Comparison of ENCODE assay signal across 10 cellular contexts in the genomic region with DNA sequence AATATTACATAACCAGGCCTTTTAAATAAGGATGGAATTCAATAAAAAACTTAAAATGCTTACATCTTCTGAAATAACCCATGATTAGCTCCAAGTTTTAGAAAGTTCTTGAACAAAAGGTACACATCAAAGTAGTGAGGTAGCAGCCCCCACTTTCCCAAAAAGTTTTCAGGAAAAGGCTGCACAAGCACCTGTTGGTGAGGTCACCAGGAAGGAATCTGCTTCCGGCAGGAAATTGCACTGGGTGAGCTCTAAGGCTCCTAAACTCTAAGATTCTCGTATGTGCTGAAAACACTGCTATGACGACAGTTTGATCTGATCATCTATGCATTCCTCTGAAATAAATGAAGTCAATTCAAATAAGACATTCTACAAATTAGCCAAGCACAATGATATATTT. TPM values are rescaled to one million over a fixed set of nuclear protein-coding genes. Genes with fewer than 3 reads are reported as not detected.
A peak's percentile ranks its signal among the peaks of the same experiment; 100 is the strongest.
DNase-seq lines count a peak whose midpoint lies in the region; ATAC-seq and TF ChIP-seq lines count a peak whose summit lies in the region.
"Had no signal": no experiment of that assay in that cellular context is flagged by ENCODE, and none has a peak within 500 bp of the region (broad histone marks: within the 10 kb centered on the region; RNA-seq: fewer than 3 reads in every experiment).

No MANE protein-coding gene starts in this region.

- H3K36me3 ChIP-seq in H7 (replicated peaks; ENCODE audit: control insufficient read depth, insufficient read depth, low read length) (no peaks in the 10 kb centered on the region), SJCRH30 (no peaks in the 10 kb centered on the region)

- H3K27ac Mint-ChIP-seq in neural crest cell (ENCODE audit: unreplicated experiment), result peak overlapping the region; percentile 98
- H3K27ac Mint-ChIP-seq in activated CD4-positive, alpha-beta T cell treated with anti-CD3 and anti-CD28 coated beads for 36 hours, result no peak overlapping the region
- H3K27ac Mint-ChIP-seq: stimulated activated naive CD8-positive, alpha-beta T cell treated with anti-CD3 and anti-CD28 coated beads, Interleukin-15, Interleukin-2, amounts not matched to agents 100 ng/mL and 50 ng/mL, for 24 hours had no signal

- H3K9me3 ChIP-seq in SJCRH30 (replicated peaks), result no peaks in the 10 kb centered on the region

- H3K36me3 Mint-ChIP-seq in neural crest cell (ENCODE audit: low read depth), result no peaks in the 10 kb centered on the region
- no peaks in the 10 kb centered on the region for H3K36me3 Mint-ChIP-seq in activated CD4-positive, alpha-beta T cell treated with anti-CD3 and anti-CD28 coated beads for 36 hours (ENCODE audit: low read depth)

- no peaks in the 10 kb centered on the region for H3K27me3 Mint-ChIP-seq in neural crest cell (ENCODE audit: low read depth)
- no peaks in the 10 kb centered on the region for H3K27me3 Mint-ChIP-seq in activated CD4-positive, alpha-beta T cell treated with anti-CD3 and anti-CD28 coated beads for 36 hours
- H3K27me3 Mint-ChIP-seq: stimulated activated naive CD8-positive, alpha-beta T cell treated with anti-CD3 and anti-CD28 coated beads, Interleukin-15, Interleukin-2, amounts not matched to agents 100 ng/mL and 50 ng/mL, for 24 hours had no signal

- no peaks in the 10 kb centered on the region for H3K9me3 Mint-ChIP-seq in neural crest cell
- H3K9me3 Mint-ChIP-seq in activated CD4-positive, alpha-beta T cell treated with anti-CD3 and anti-CD28 coated beads for 36 hours (ENCODE audit: low read depth), result no peaks in the 10 kb centered on the region
- H3K9me3 Mint-ChIP-seq: stimulated activated naive CD8-positive, alpha-beta T cell treated with anti-CD3 and anti-CD28 coated beads, Interleukin-15, Interleukin-2, amounts not matched to agents 100 ng/mL and 50 ng/mL, for 24 hours had no signal

- peaks cover 13% of the 10 kb centered on the region for H3K4me1 ChIP-seq in SJCRH30

- peak overlapping the region; percentile 95 for H3K27ac ChIP-seq in SJCRH30

- CTCF ChIA-PET in activated CD4-positive, alpha-beta T cell treated with anti-CD3 and anti-CD28 coated beads for 36 hours (lab: Charles Lee), result interaction anchor here (1.0 to 1.8 kb wide), 3 partner anchors 8 to 315 kb away, joined by 3 to 5 read pairs (median 4); no protein-coding TSS in a partner anchor

- H3K4me3 ChIP-seq in H7 (ENCODE audit: insufficient read depth, low read depth, low read length) (no peak overlapping the region), SJCRH30 (peak overlapping the region; percentile 48), fibroblast of villous mesenchyme (ENCODE audit: low read depth, low read length) (no peak overlapping the region)

- POLR2A ChIA-PET in activated CD4-positive, alpha-beta T cell treated with anti-CD3 and anti-CD28 coated beads for 36 hours (lab: Charles Lee), result no interaction called here

- intact Hi-C loops in activated CD4-positive, alpha-beta T cell treated with anti-CD3 and anti-CD28 coated beads for 36 hours (cut with DNase I, micrococcal nuclease), result no loop called here

- H3K27me3 ChIP-seq in H7 (ENCODE audit: control insufficient read depth, insufficient read depth, low read length), result no peaks in the 10 kb centered on the region
- no peaks in the 10 kb centered on the region for H3K27me3 ChIP-seq in SJCRH30

- no peak overlapping the region for H3K4me3 Mint-ChIP-seq in neural crest cell
- H3K4me3 Mint-ChIP-seq in activated CD4-positive, alpha-beta T cell treated with anti-CD3 and anti-CD28 coated beads for 36 hours, result no peak overlapping the region
- H3K4me3 Mint-ChIP-seq: stimulated activated naive CD8-positive, alpha-beta T cell treated with anti-CD3 and anti-CD28 coated beads, Interleukin-15, Interleukin-2, amounts not matched to agents 100 ng/mL and 50 ng/mL, for 24 hours had no signal

- no peak for ATAC-seq in HG03469 (IDR thresholded peaks at IDR 0.05; ENCODE audit: unreplicated experiment)
- ATAC-seq in activated CD4-positive, alpha-beta T cell treated with anti-CD3 and anti-CD28 coated beads for 36 hours, result no peak

- peaks cover 45% of the 10 kb centered on the region for H3K4me1 Mint-ChIP-seq in neural crest cell
- H3K4me1 Mint-ChIP-seq in activated CD4-positive, alpha-beta T cell treated with anti-CD3 and anti-CD28 coated beads for 36 hours, result no peaks in the 10 kb centered on the region

- no peak for TF ChIP-seq CTCF in fibroblast of villous mesenchyme (IDR thresholded peaks at IDR 0.05; ENCODE audit: insufficient read depth, low read depth, low read length)
- no peak for TF ChIP-seq CTCF in neural crest cell (conservative IDR thresholded peaks at IDR 0.05)

- peak; percentile 56 for DNase-seq in H7
- DNase-seq in SJCRH30, result peak; percentile 80 to 86
- DNase-seq in fibroblast of villous mesenchyme (ENCODE audit: low read depth), result peak; percentile 46
- DNase-seq in neural crest cell (ENCODE audit: low read depth, low spot score), result no peak
- DNase-seq in inferior parietal cortex (ENCODE audit: extremely low spot score), result no peak
- DNase-seq in activated CD4-positive, alpha-beta T cell treated with anti-CD3 and anti-CD28 coated beads for 36 hours, result no peak
- DNase-seq in SIG-M5 (lab: John Stamatoyannopoulos, UW), result no peak
- DNase-seq: NCI-H2227 treated with DMSO at 0.1 percent for 48 hours had no signal

RNA-seq across cellular contexts. Expression of a gene that starts 34.3 kb away (rescaled TPM):
- total RNA-seq in H7 (2014; rRNA removed; shearing (Covaris generic)), result 27.4 and 34.5 TPM in 2 replicates
- total RNA-seq in SJCRH30 (2014; rRNA removed; shearing (Covaris generic)), result 31.7 and 45.9 TPM in 2 replicates
- total RNA-seq in fibroblast of villous mesenchyme, result 16.8 and 25.8 TPM in 2 replicates
- total RNA-seq in neural crest cell, result 54.8 and 56.4 TPM in 2 replicates
- total RNA-seq in activated CD4-positive, alpha-beta T cell treated with anti-CD3 and anti-CD28 coated beads for 36 hours, result 1 to 10 TPM; 5.8 to 8.2 TPM

Comparison
In these comparisons a context has a peak if more than half of its experiments do, and no peak if none do; other contexts are left out.
1. DNase-seq: peak in H7 (single experiment), SJCRH30 (2 of 2) and fibroblast of villous mesenchyme (single experiment); none in neural crest cell (single experiment), inferior parietal cortex (single experiment), activated CD4-positive, alpha-beta T cell treated with anti-CD3 and anti-CD28 coated beads for 36 hours (single experiment) and SIG-M5 (single experiment).